In the genomic region with DNA sequence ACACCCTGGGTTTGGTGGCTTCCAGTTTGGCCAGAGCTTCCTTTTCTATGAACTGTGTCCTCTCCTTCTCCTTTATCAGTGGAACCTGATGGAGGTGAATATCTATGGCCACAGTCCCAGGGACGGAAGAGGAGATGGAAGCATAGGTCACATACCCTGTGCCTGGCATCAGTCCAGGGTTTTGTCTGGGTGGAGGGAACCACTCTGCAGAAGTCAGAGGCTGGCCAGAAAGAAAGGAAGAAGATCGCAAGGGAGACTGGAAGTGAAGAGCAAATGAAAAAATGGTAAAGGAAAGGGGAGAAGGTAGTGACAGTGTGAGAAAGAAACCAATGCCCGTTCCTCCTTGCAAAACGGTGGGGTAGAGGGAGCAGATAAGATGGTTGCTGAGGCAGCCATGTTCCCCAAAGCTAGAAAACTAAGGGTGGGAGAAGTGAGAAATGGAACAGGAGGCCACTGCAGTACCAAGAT, we compare ENCODE assay signal across 24 cellular contexts.
"Had no signal": no experiment of that assay in that cellular context is flagged by ENCODE, and none has a peak within 500 bp of the region (broad histone marks: within the 10 kb centered on the region; RNA-seq: fewer than 3 reads in every experiment).

No MANE protein-coding gene starts in this region.

- ATAC-seq: gastrocnemius medialis, heart right ventricle, left cardiac atrium, left lung, left ventricle myocardium superior, lower lobe of right lung, mucosa of descending colon had no signal

- DNase-seq: dermis blood vessel endothelial cell; dorsolateral prefrontal cortex; effector CD4-positive, alpha-beta T cell; effector memory CD4-positive, alpha-beta T cell; foreskin fibroblast; foreskin melanocyte; gastrocnemius medialis; glutamatergic neuron; head of caudate nucleus; heart right ventricle; hippocampal formation; left cardiac atrium; left lung; left ventricle myocardium superior; lower lobe of right lung; mesenchymal stem cell; mucosa of descending colon had no signal

- H3K4me3 Mint-ChIP-seq: mesothelial cell of epicardium had no signal

- H3K36me3 Mint-ChIP-seq: mesothelial cell of epicardium had no signal

- H3K4me3 ChIP-seq: coronary artery, dorsolateral prefrontal cortex, esophagus muscularis mucosa, gastrocnemius medialis, heart right ventricle, left lung, lower lobe of right lung, mucosa of descending colon had no signal

- H3K27me3 ChIP-seq: dorsolateral prefrontal cortex, esophagus muscularis mucosa, gastrocnemius medialis, left lung had no signal

- H3K36me3 ChIP-seq: esophagus muscularis mucosa, gastrocnemius medialis, heart right ventricle, left lung, lower lobe of right lung had no signal

- FAIRE-seq: colon, endothelial cell of umbilical vein, islet of Langerhans, keratinocyte had no signal

- H3K9me3 Mint-ChIP-seq: mesothelial cell of epicardium had no signal

- H3K27ac Mint-ChIP-seq: mesothelial cell of epicardium had no signal
